ENCODE assay signal across 30 cellular contexts in the genomic region with DNA sequence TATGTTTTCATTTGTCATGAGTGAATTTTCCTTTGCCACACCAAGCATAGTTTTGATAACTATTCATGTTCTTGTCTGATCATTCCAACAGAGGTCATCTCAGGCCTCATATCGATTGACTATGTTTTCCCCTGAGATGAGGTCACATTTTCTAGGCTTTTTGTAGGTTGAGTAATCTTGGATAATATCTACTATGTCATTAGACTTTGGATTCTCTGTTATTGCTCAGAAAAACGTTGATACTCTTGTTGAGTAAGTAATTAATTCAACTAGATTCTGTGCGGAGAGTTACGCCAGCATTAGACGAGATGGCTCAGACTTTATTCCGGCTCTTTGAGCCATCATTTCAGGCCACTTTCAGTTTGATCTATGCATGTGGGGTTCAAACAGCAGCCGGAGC.
"Had no signal": no experiment of that assay in that cellular context is flagged by ENCODE, and none has a peak within 500 bp of the region (broad histone marks: within the 10 kb centered on the region; RNA-seq: fewer than 3 reads in every experiment).

No MANE protein-coding gene starts in this region.

- H3K27me3 Mint-ChIP-seq: activated CD4-positive, alpha-beta memory T cell treated with anti-CD3 and anti-CD28 coated beads for 36 hours; activated CD4-positive, alpha-beta T cell treated with anti-CD3 and anti-CD28 coated beads for 36 hours; activated naive CD4-positive, alpha-beta T cell treated with anti-CD3 and anti-CD28 coated beads, Interleukin-2, amount 50 U/mL, for 24 hours; effector memory CD8-positive, alpha-beta T cell had no signal

- H3K9me3 ChIP-seq: body of pancreas, esophagus muscularis mucosa, gastroesophageal sphincter had no signal

- ATAC-seq: activated CD4-positive, alpha-beta T cell treated with anti-CD3 and anti-CD28 coated beads for 36 hours; activated CD8-positive, alpha-beta memory T cell treated with anti-CD3 and anti-CD28 coated beads, Interleukin-2, amount 10 ng/mL, durations not matched to agents 7 days and 5 days; activated CD8-positive, alpha-beta T cell treated with anti-CD3 and anti-CD28 coated beads, Interleukin-2, amount 10 ng/mL, durations not matched to agents 7 days and 5 days; body of pancreas; effector memory CD8-positive, alpha-beta T cell; gastroesophageal sphincter had no signal

- H3K4me1 Mint-ChIP-seq: activated CD4-positive, alpha-beta T cell treated with anti-CD3 and anti-CD28 coated beads for 36 hours; activated naive CD4-positive, alpha-beta T cell treated with anti-CD3 and anti-CD28 coated beads, Interleukin-2, amount 50 U/mL, for 24 hours; activated naive CD8-positive, alpha-beta T cell treated with anti-CD3 and anti-CD28 coated beads, Interleukin-2, amount 10 ng/mL, durations not matched to agents 7 days and 5 days had no signal

- H3K36me3 ChIP-seq: esophagus muscularis mucosa, gastroesophageal sphincter had no signal

- H3K27me3 ChIP-seq: body of pancreas, esophagus muscularis mucosa, gastroesophageal sphincter had no signal

- H3K4me3 ChIP-seq: body of pancreas, esophagus muscularis mucosa, gastroesophageal sphincter had no signal

- DNase-seq: activated CD4-positive, alpha-beta memory T cell treated with anti-CD3 and anti-CD28 coated beads for 36 hours; activated CD4-positive, alpha-beta T cell treated with anti-CD3 and anti-CD28 coated beads for 36 hours; activated CD4-positive, alpha-beta T cell treated with anti-CD3 and anti-CD28 coated beads, Interleukin-2, amount 10 ng/mL, durations not matched to agents 24 days and 14 days; activated CD4-positive, CD25-positive, alpha-beta regulatory T cell; activated CD4-positive, CD25-positive, alpha-beta regulatory T cell treated with anti-CD3 and anti-CD28 coated beads, Interleukin-2, amount 50 U/mL, for 72 hours; activated CD8-positive, alpha-beta memory T cell treated with anti-CD3 and anti-CD28 coated beads, Interleukin-2, amount 10 ng/mL, durations not matched to agents 7 days and 5 days; activated CD8-positive, alpha-beta memory T cell treated with anti-CD3 and anti-CD28 coated beads, Interleukin-2, amount 50 U/mL, for 4 hours; activated CD8-positive, alpha-beta T cell treated with anti-CD3 and anti-CD28 coated beads, Interleukin-2, amount 10 ng/mL, durations not matched to agents 7 days and 5 days; activated effector memory CD4-positive, alpha-beta T cell treated with anti-CD3 and anti-CD28 coated beads, Interleukin-2, amount 50 U/mL, for 16 hours; activated naive CD4-positive, alpha-beta T cell treated with anti-CD3 and anti-CD28 coated beads for 36 hours; activated naive CD8-positive, alpha-beta T cell treated with anti-CD3 and anti-CD28 coated beads, Interleukin-2, amount 10 ng/mL, durations not matched to agents 7 days and 5 days; activated T-cell treated with anti-CD3 and anti-CD28 coated beads, Interleukin-2, amount 50 U/mL, for 1 hour; activated T-cell treated with anti-CD3 and anti-CD28 coated beads, Interleukin-2, amount 50 U/mL, for 48 hours; amniotic stem cell; anterior cingulate cortex; body of pancreas; caudate nucleus; cortex of kidney; dermis blood vessel endothelial cell; effector CD4-positive, alpha-beta T cell; effector memory CD8-positive, alpha-beta T cell; erythroblast; foreskin melanocyte; T-helper 2 cell had no signal

- H3K4me3 Mint-ChIP-seq: activated CD4-positive, alpha-beta memory T cell treated with anti-CD3 and anti-CD28 coated beads for 36 hours; activated CD4-positive, alpha-beta T cell treated with anti-CD3 and anti-CD28 coated beads for 36 hours; activated CD4-positive, alpha-beta T cell treated with anti-CD3 and anti-CD28 coated beads, Interleukin-2, amount 10 ng/mL, durations not matched to agents 24 days and 14 days; activated CD8-positive, alpha-beta memory T cell treated with anti-CD3 and anti-CD28 coated beads, Interleukin-2, amount 10 ng/mL, durations not matched to agents 7 days and 5 days; activated CD8-positive, alpha-beta T cell treated with anti-CD3 and anti-CD28 coated beads, Interleukin-2, amount 10 ng/mL, durations not matched to agents 7 days and 5 days; activated naive CD4-positive, alpha-beta T cell treated with anti-CD3 and anti-CD28 coated beads for 36 hours; activated naive CD4-positive, alpha-beta T cell treated with anti-CD3 and anti-CD28 coated beads, Interleukin-2, amount 50 U/mL, for 24 hours; activated naive CD8-positive, alpha-beta T cell treated with anti-CD3 and anti-CD28 coated beads, Interleukin-2, amount 10 ng/mL, durations not matched to agents 7 days and 5 days; activated T-helper 1 cell treated with anti-CD3 and anti-CD28 coated beads, Interleukin-12 subunit alpha, Interleukin-12 subunit beta, Interleukin-2, Interleukin-4 antibody, amounts not matched to agents 30 ng/mL and 10 ng/mL and 1 ng/mL, durations not matched to agents 14 hours and 24 hours and 36 hours; effector memory CD8-positive, alpha-beta T cell had no signal

- H3K27ac Mint-ChIP-seq: activated CD4-positive, alpha-beta memory T cell treated with anti-CD3 and anti-CD28 coated beads for 36 hours; activated CD4-positive, alpha-beta T cell treated with anti-CD3 and anti-CD28 coated beads for 36 hours; activated CD4-positive, alpha-beta T cell treated with anti-CD3 and anti-CD28 coated beads, Interleukin-2, amount 10 ng/mL, durations not matched to agents 24 days and 14 days; activated CD8-positive, alpha-beta memory T cell treated with anti-CD3 and anti-CD28 coated beads, Interleukin-2, amount 10 ng/mL, durations not matched to agents 7 days and 5 days; activated CD8-positive, alpha-beta T cell treated with anti-CD3 and anti-CD28 coated beads, Interleukin-2, amount 10 ng/mL, durations not matched to agents 7 days and 5 days; activated naive CD4-positive, alpha-beta T cell treated with anti-CD3 and anti-CD28 coated beads for 36 hours; activated naive CD4-positive, alpha-beta T cell treated with anti-CD3 and anti-CD28 coated beads, Interleukin-2, amount 50 U/mL, for 24 hours; activated naive CD8-positive, alpha-beta T cell treated with anti-CD3 and anti-CD28 coated beads, Interleukin-2, amount 10 ng/mL, durations not matched to agents 7 days and 5 days; activated T-helper 1 cell treated with anti-CD3 and anti-CD28 coated beads, Interleukin-12 subunit alpha, Interleukin-12 subunit beta, Interleukin-2, Interleukin-4 antibody, amounts not matched to agents 30 ng/mL and 10 ng/mL and 1 ng/mL, durations not matched to agents 14 hours and 24 hours and 36 hours; activated T-helper 2 cell treated with anti-CD3 and anti-CD28 coated beads, Interferon-gamma antibody, Interleukin-2, Interleukin-4, amounts not matched to agents 10 μg/mL and 5 μg/mL and 100 μg/mL, durations not matched to agents 14 hours and 24 hours and 36 hours; effector memory CD8-positive, alpha-beta T cell had no signal

- H3K27ac ChIP-seq: body of pancreas, esophagus muscularis mucosa, gastroesophageal sphincter had no signal

- H3K36me3 Mint-ChIP-seq: activated CD4-positive, alpha-beta memory T cell treated with anti-CD3 and anti-CD28 coated beads for 36 hours had no signal

- FAIRE-seq: colon had no signal

- H3K4me1 ChIP-seq: body of pancreas, esophagus muscularis mucosa, gastroesophageal sphincter had no signal
